20 cellular contexts compared by ENCODE assay signal in the genomic region with DNA sequence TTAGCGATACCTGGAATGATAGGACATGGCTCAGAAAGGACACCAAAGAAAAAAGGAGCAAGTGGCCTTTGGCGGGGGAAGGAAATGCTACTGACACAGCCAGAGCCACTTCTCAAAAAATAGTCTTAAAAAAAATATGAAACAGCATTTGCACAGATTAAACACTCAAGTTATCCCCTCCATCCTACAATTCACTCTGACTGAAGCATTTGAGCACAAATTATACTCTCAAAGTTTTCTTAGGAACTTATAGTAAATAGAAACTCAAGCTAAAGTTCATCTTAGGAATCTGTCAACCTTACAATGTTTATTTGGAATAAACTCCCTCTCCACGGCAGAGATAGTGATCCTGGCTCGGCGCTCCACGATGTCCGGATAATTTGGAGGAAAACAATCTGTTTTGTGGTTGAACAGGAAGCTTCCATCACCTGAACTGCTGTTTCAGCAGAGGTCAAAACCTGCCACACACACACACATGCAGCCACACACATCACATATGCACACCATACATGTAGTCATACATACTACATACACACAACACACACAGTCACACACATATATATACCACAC.
DNase-seq lines count a peak whose midpoint lies in the region; ATAC-seq and TF ChIP-seq lines count a peak whose summit lies in the region.
"Had no signal": no experiment of that assay in that cellular context is flagged by ENCODE, and none has a peak within 500 bp of the region (broad histone marks: within the 10 kb centered on the region; RNA-seq: fewer than 3 reads in every experiment).

No MANE protein-coding gene starts in this region.

- H3K4me1 ChIP-seq in HEK293 (ENCODE audit: control insufficient read depth, insufficient read depth, low read length) = no peaks in the 10 kb centered on the region; the same call in 1 of the 2 replicates
- peaks cover 23% of the 10 kb centered on the region for H3K4me1 ChIP-seq in lower lobe of right lung
- H3K4me1 ChIP-seq in rectal smooth muscle tissue (ENCODE audit: control insufficient read depth, insufficient read depth, low read length) = peaks cover 13% of the 10 kb centered on the region

- no peak for ATAC-seq in lower lobe of right lung
- no peak for ATAC-seq in HG02981 (IDR thresholded peaks at IDR 0.05; ENCODE audit: unreplicated experiment)
- ATAC-seq in HG02840 (IDR thresholded peaks at IDR 0.05; ENCODE audit: low FRiP score, unreplicated experiment) = no peak
- ATAC-seq: activated naive CD4-positive, alpha-beta T cell treated with anti-CD3 and anti-CD28 coated beads, Interleukin-2, amount 50 U/mL, for 72 hours had no signal

- no peak overlapping the region for H3K9ac ChIP-seq in rectal smooth muscle tissue (ENCODE audit: low read length)

- CTCF ChIA-PET in HEK293 (lab: Yijun Ruan, JAX) = interaction anchor here (0.6 to 6.0 kb wide), 14 partner anchors 8 to 904 kb away, joined by 3 to 19 read pairs (median 3); no protein-coding TSS in a partner anchor

- no peak for TF ChIP-seq CTCF in HEK293 (tag by site-specific recombination; IDR thresholded peaks at IDR 0.05)
- peak; percentile 3 for TF ChIP-seq CTCF in VCaP (conservative IDR thresholded peaks at IDR 0.05)
- TF ChIP-seq CTCF in lower lobe of right lung (IDR thresholded peaks at IDR 0.05) = no peak

- H3K27ac ChIP-seq in HEK293 (ENCODE audit: extremely low read depth, low read depth, low read length) = no peak overlapping the region
- H3K27ac ChIP-seq in VCaP = peak overlapping the region; percentile 39
- peak overlapping the region; percentile 12 for H3K27ac ChIP-seq in lower lobe of right lung
- peak overlapping the region; percentile 12 for H3K27ac ChIP-seq in rectal smooth muscle tissue (ENCODE audit: low read depth, low read length)
- H3K27ac ChIP-seq: epithelial cell of prostate, suprapubic skin had no signal

- H3K36me3 ChIP-seq in HEK293 (ENCODE audit: control insufficient read depth in 2 of 2, insufficient read depth in 1 of 2, low read length in 2 of 2) (no peaks in the 10 kb centered on the region), lower lobe of right lung (no peaks in the 10 kb centered on the region), rectal smooth muscle tissue (ENCODE audit: control insufficient read depth, insufficient read depth, low read length) (no peaks in the 10 kb centered on the region)
- H3K36me3 ChIP-seq: suprapubic skin had no signal

- DNase-seq in lower lobe of right lung (no peak), GDM1 (lab: John Stamatoyannopoulos, UW) (no peak), LoVo (ENCODE audit: low spot score) (no peak)
- DNase-seq: activated CD4-positive, alpha-beta T cell treated with anti-CD3 and anti-CD28 coated beads, Interleukin-2, amount 10 ng/mL, durations not matched to agents 7 days and 5 days; CD4-positive, alpha-beta memory T cell; foreskin melanocyte; naive B cell; NCI-H1417 treated with DMSO at 0.1 percent for 48 hours; NCI-H2107; NCI-H446 treated with DMSO at 0.1 percent for 48 hours; NK-92 treated with Interleukin-12 subunit alpha and Interleukin-12 subunit beta, amount 100 ng/mL, for 24 hours; T-helper 2 cell had no signal

- intact Hi-C loops in lower lobe of right lung (cut with DNase I) = loop anchor here (10.0 kb wide), 1 partner anchor 887 kb away; no protein-coding TSS in a partner anchor

- H3K4me3 ChIP-seq in HEK293 (ENCODE audit: low read depth, low read length) (no peak overlapping the region), lower lobe of right lung (peak overlapping the region; percentile 7), rectal smooth muscle tissue (ENCODE audit: low read length) (no peak overlapping the region)
- H3K4me3 ChIP-seq: suprapubic skin had no signal

- POLR2A ChIA-PET in HEK293 (lab: Yijun Ruan, JAX) = no interaction called here

- H3K27me3 ChIP-seq in lower lobe of right lung (ENCODE audit: low read depth) (no peaks in the 10 kb centered on the region), rectal smooth muscle tissue (ENCODE audit: control insufficient read depth, insufficient read depth, low read length) (no peaks in the 10 kb centered on the region)
- H3K27me3 ChIP-seq: suprapubic skin had no signal

- H3K9me3 ChIP-seq in HEK293 (ENCODE audit: control insufficient read depth, insufficient read depth, low read depth, low read length) = no peaks in the 10 kb centered on the region
- H3K9me3 ChIP-seq in lower lobe of right lung = no peaks in the 10 kb centered on the region
- H3K9me3 ChIP-seq: suprapubic skin had no signal

TF ChIP-seq in HEK293, 187 proteins besides CTCF, POLR2A, EP300 and RAD21 (continues in another document):
- TF ChIP-seq ZFHX2 (tag by site-specific recombination; conservative IDR thresholded peaks at IDR 0.05) = no peak
- TF ChIP-seq, protein P1, sequence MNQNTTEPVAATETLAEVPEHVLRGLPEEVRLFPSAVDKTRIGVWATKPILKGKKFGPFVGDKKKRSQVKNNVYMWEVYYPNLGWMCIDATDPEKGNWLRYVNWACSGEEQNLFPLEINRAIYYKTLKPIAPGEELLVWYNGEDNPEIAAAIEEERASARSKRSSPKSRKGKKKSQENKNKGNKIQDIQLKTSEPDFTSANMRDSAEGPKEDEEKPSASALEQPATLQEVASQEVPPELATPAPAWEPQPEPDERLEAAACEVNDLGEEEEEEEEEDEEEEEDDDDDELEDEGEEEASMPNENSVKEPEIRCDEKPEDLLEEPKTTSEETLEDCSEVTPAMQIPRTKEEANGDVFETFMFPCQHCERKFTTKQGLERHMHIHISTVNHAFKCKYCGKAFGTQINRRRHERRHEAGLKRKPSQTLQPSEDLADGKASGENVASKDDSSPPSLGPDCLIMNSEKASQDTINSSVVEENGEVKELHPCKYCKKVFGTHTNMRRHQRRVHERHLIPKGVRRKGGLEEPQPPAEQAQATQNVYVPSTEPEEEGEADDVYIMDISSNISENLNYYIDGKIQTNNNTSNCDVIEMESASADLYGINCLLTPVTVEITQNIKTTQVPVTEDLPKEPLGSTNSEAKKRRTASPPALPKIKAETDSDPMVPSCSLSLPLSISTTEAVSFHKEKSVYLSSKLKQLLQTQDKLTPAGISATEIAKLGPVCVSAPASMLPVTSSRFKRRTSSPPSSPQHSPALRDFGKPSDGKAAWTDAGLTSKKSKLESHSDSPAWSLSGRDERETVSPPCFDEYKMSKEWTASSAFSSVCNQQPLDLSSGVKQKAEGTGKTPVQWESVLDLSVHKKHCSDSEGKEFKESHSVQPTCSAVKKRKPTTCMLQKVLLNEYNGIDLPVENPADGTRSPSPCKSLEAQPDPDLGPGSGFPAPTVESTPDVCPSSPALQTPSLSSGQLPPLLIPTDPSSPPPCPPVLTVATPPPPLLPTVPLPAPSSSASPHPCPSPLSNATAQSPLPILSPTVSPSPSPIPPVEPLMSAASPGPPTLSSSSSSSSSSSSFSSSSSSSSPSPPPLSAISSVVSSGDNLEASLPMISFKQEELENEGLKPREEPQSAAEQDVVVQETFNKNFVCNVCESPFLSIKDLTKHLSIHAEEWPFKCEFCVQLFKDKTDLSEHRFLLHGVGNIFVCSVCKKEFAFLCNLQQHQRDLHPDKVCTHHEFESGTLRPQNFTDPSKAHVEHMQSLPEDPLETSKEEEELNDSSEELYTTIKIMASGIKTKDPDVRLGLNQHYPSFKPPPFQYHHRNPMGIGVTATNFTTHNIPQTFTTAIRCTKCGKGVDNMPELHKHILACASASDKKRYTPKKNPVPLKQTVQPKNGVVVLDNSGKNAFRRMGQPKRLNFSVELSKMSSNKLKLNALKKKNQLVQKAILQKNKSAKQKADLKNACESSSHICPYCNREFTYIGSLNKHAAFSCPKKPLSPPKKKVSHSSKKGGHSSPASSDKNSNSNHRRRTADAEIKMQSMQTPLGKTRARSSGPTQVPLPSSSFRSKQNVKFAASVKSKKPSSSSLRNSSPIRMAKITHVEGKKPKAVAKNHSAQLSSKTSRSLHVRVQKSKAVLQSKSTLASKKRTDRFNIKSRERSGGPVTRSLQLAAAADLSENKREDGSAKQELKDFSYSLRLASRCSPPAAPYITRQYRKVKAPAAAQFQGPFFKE (tag by site-specific recombination; IDR thresholded peaks at IDR 0.05; ENCODE audit: borderline replicate concordance) = no peak
- no peak for TF ChIP-seq RBAK (tag by site-specific recombination; IDR thresholded peaks at IDR 0.05)
- TF ChIP-seq ZBTB17 (tag by site-specific recombination; IDR thresholded peaks at IDR 0.05) = peak; percentile 81
- TF ChIP-seq, protein P2, sequence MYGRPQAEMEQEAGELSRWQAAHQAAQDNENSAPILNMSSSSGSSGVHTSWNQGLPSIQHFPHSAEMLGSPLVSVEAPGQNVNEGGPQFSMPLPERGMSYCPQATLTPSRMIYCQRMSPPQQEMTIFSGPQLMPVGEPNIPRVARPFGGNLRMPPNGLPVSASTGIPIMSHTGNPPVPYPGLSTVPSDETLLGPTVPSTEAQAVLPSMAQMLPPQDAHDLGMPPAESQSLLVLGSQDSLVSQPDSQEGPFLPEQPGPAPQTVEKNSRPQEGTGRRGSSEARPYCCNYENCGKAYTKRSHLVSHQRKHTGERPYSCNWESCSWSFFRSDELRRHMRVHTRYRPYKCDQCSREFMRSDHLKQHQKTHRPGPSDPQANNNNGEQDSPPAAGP (tag by site-specific recombination; IDR thresholded peaks at IDR 0.05) = no peak
- TF ChIP-seq ZNF571 (tag by site-specific recombination; IDR thresholded peaks at IDR 0.05) = no peak
- no peak for TF ChIP-seq KLF7 (tag by site-specific recombination; IDR thresholded peaks at IDR 0.05; ENCODE audit: borderline replicate concordance)
- TF ChIP-seq ZNF112 (tag by site-specific recombination; IDR thresholded peaks at IDR 0.05) = peak; percentile 22; the same call in 1 of the 2 replicates
- TF ChIP-seq ZNF654 (tag by site-specific recombination; IDR thresholded peaks at IDR 0.05; ENCODE audit: low read depth) = no peak
- no peak for TF ChIP-seq ZNF132 (tag by site-specific recombination; IDR thresholded peaks at IDR 0.05; ENCODE audit: borderline replicate concordance)
- TF ChIP-seq KLF8 (tag by site-specific recombination; IDR thresholded peaks at IDR 0.05) = no peak
